ENCODE assay signal across 9 cellular contexts in genomic region chr11:8689726-8690255, GRCh38. TPM values are rescaled to one million over a fixed set of nuclear protein-coding genes. Genes with fewer than 3 reads are reported as not detected.
DNase-seq lines count a peak whose midpoint lies in the region; ATAC-seq and TF ChIP-seq lines count a peak whose summit lies in the region.
"Had no signal": no experiment of that assay in that cellular context is flagged by ENCODE, and none has a peak within 500 bp of the region (broad histone marks: within the 10 kb centered on the region; RNA-seq: fewer than 3 reads in every experiment).

No MANE protein-coding gene starts in this region.

- TF ChIP-seq CTCF in GM06990 (IDR thresholded peaks at IDR 0.05; ENCODE audit: insufficient read depth, low read length, poor library complexity, severe bottlenecking) (no peak), coronary artery (IDR thresholded peaks at IDR 0.05) (no peak)

- H3K4me1 ChIP-seq in neuron (ENCODE audit: insufficient read depth, low read length) = peaks cover 20% of the 10 kb centered on the region

- no peak for DNase-seq in GM06990 (ENCODE audit: extremely low read depth, insufficient read length)
- DNase-seq in M059J (ENCODE audit: low read depth) = peak; percentile 73
- DNase-seq in coronary artery (ENCODE audit: low spot score) = peak; percentile 28
- DNase-seq in T1000 (lab: John Stamatoyannopoulos, UW) = no peak
- no peak for DNase-seq in epidermal melanocyte (ENCODE audit: insufficient read length, low spot score)
- no peak for DNase-seq in DMS79 treated with DMSO at 0.1 percent for 48 hours (lab: John Stamatoyannopoulos, UW)
- DNase-seq: small intestine had no signal

- H3K4me3 ChIP-seq in GM06990 (replicated peaks; ENCODE audit: low read depth, low read length) (peak overlapping the region; percentile 67), coronary artery (peak overlapping the region; percentile 71), neuron (ENCODE audit: low read length) (peak overlapping the region; percentile 53)

- ATAC-seq in HG02571 (IDR thresholded peaks at IDR 0.05; ENCODE audit: unreplicated experiment) = no peak

- no peak overlapping the region for H3K27ac ChIP-seq in coronary artery

- no peak overlapping the region for H2AFZ ChIP-seq in neuron (ENCODE audit: low read depth, low read length)

- H3K9me3 ChIP-seq in neuron (ENCODE audit: low read length) = no peaks in the 10 kb centered on the region

- H3K36me3 ChIP-seq in GM06990 (ENCODE audit: control insufficient read depth, insufficient read depth, low read length) = peaks cover 5% of the 10 kb centered on the region
- H3K36me3 ChIP-seq in neuron (ENCODE audit: insufficient read depth, low read length) = peaks cover 55% of the 10 kb centered on the region

- no peaks in the 10 kb centered on the region for H3K27me3 ChIP-seq in GM06990 (replicated peaks; ENCODE audit: control insufficient read depth, insufficient read depth, low read length)
- H3K27me3 ChIP-seq in neuron (ENCODE audit: insufficient read depth, low read length) = no peaks in the 10 kb centered on the region

RNA-seq across cellular contexts. Expression of gene RPL27A, which starts 7.2 kb away (rescaled TPM):
- 728 and 753 TPM in 2 replicates for total RNA-seq in M059J (2014; rRNA removed; shearing (Covaris generic))

RNA-seq across cellular contexts. Expression of gene TRIM66, which starts 7.3 kb away (rescaled TPM):
- 2.2 and 4.1 TPM in 2 replicates for total RNA-seq in M059J (2014; rRNA removed; shearing (Covaris generic))

Comparison
In these comparisons a context has a peak if more than half of its experiments do, and no peak if none do; other contexts are left out.
1. DNase-seq: peak in M059J (single experiment) and coronary artery (single experiment); none in GM06990 (single experiment), T1000 (single experiment), epidermal melanocyte (single experiment) and DMS79 treated with DMSO at 0.1 percent for 48 hours (single experiment).
2. Peak in every context shown above with its lines, with median percentiles within 50 percentile points of each other: H3K4me3 ChIP-seq.